13 cellular contexts compared by ENCODE assay signal in the genomic region with DNA sequence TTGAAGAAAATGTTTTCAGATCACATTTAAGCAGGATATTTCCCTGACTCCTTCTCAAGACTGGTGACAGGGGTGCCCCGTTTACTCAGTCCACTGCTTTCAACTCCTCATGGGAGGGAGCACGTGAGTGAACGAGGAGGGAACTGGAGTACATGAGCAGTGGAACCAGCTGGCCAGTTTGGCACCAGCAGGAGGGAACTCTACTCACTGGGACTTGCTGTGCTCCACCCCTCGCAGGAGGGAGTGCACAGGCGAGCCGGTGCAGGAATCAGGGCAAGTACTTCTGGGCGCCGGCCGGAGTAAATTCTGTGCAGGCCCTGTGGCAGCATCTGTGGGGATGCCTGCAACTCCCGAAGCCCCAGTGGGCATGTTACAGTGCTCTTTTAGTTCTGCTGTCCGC.
DNase-seq lines count a peak whose midpoint lies in the region; TF ChIP-seq lines count a peak whose summit lies in the region.
"Had no signal": no experiment of that assay in that cellular context is flagged by ENCODE, and none has a peak within 500 bp of the region (broad histone marks: within the 10 kb centered on the region; RNA-seq: fewer than 3 reads in every experiment).

No MANE protein-coding gene starts in this region.

- H3K9me3 ChIP-seq in neuron (ENCODE audit: low read length): peaks cover 2% of the 10 kb centered on the region
- no peaks in the 10 kb centered on the region for H3K9me3 ChIP-seq in colonic mucosa
- H3K9me3 ChIP-seq: SJCRH30 had no signal

- H3K4me1 ChIP-seq in neuron (ENCODE audit: insufficient read depth, low read length) (peaks cover 16% of the 10 kb centered on the region), colonic mucosa (no peaks in the 10 kb centered on the region)
- H3K4me1 ChIP-seq: SJCRH30 had no signal

- H2AFZ ChIP-seq in neuron (ENCODE audit: low read depth, low read length): peak overlapping the region; percentile 1

- intact Hi-C loops in colonic mucosa (cut with DNase I): no loop called here

- no peak overlapping the region for H3K4me3 ChIP-seq in fibroblast of mammary gland (ENCODE audit: control insufficient read depth, low read depth, low read length)
- H3K4me3 ChIP-seq in neuron (ENCODE audit: low read length): no peak overlapping the region
- no peak overlapping the region for H3K4me3 ChIP-seq in colonic mucosa
- H3K4me3 ChIP-seq: SJCRH30 had no signal

- no peaks in the 10 kb centered on the region for H3K36me3 ChIP-seq in neuron (ENCODE audit: insufficient read depth, low read length)
- no peaks in the 10 kb centered on the region for H3K36me3 ChIP-seq in colonic mucosa
- H3K36me3 ChIP-seq: SJCRH30 had no signal

- no peak overlapping the region for H3K27ac ChIP-seq in colonic mucosa
- H3K27ac ChIP-seq: SJCRH30 had no signal

- no peak overlapping the region for H3K9ac ChIP-seq in colonic mucosa (ENCODE audit: low read depth in 2 of 2, low read length in 2 of 2)

- TF ChIP-seq CTCF in fibroblast of mammary gland (conservative IDR thresholded peaks at IDR 0.05; ENCODE audit: control insufficient read depth, insufficient read depth, low read depth, low read length) (no peak), colonic mucosa (IDR thresholded peaks at IDR 0.05) (no peak)

- DNase-seq in ELF-1 (ENCODE audit: low read depth, low spot score): peak; percentile 25
- DNase-seq in NCI-H2081 (lab: John Stamatoyannopoulos, UW): peak; percentile 42 to 86
- peak; percentile 7 for DNase-seq in fibroblast of mammary gland (ENCODE audit: low read depth)
- DNase-seq in NK-92 treated with Interleukin-12 subunit alpha and Interleukin-12 subunit beta, amount 100 ng/mL, for 24 hours (lab: John Stamatoyannopoulos, UW): no peak
- DNase-seq in activated CD4-positive, alpha-beta T cell treated with anti-CD3 and anti-CD28 coated beads for 48 hours: no peak
- DNase-seq in colonic mucosa: no peak
- no peak for DNase-seq in hepatic stellate cell (ENCODE audit: low spot score)
- DNase-seq: cortex of kidney; NCI-H1436; SJCRH30; stimulated activated CD4-positive, alpha-beta T cell treated with anti-CD3 and anti-CD28 coated beads, Interleukin-15, amount 100 ng/mL, for 24 hours; stimulated activated naive CD4-positive, alpha-beta T cell treated with Interleukin-2 at 50 U/mL for 16 hours had no signal

- H3K27me3 ChIP-seq in neuron (ENCODE audit: insufficient read depth, low read length) (no peaks in the 10 kb centered on the region), colonic mucosa (no peaks in the 10 kb centered on the region)
- H3K27me3 ChIP-seq: SJCRH30 had no signal

Comparison
In these comparisons a context has a peak if more than half of its experiments do, and no peak if none do; other contexts are left out.
1. DNase-seq: peak in ELF-1 (single experiment), NCI-H2081 (2 of 2) and fibroblast of mammary gland (single experiment); none in NK-92 treated with Interleukin-12 subunit alpha and Interleukin-12 subunit beta, amount 100 ng/mL, for 24 hours (single experiment), activated CD4-positive, alpha-beta T cell treated with anti-CD3 and anti-CD28 coated beads for 48 hours (single experiment), colonic mucosa (single experiment) and hepatic stellate cell (single experiment).